In genomic region chr5:80191991-80192398, GRCh38 we compare ENCODE assay signal across 8 cellular contexts.
DNase-seq lines count a peak whose midpoint lies in the region; ATAC-seq and TF ChIP-seq lines count a peak whose summit lies in the region.

No MANE protein-coding gene starts in this region.

- TF ChIP-seq CTCF in HFFc6 (IDR thresholded peaks at IDR 0.05) (no peak), glutamatergic neuron (IDR thresholded peaks at IDR 0.05; ENCODE audit: partially characterized antibody, unreplicated experiment) (no peak), progenitor cell of endocrine pancreas (IDR thresholded peaks at IDR 0.05; ENCODE audit: unreplicated experiment) (no peak)

- H3K36me3 Mint-ChIP-seq in HFFc6 (ENCODE audit: low read depth) (peaks cover 12% of the 10 kb centered on the region; the same call in 1 of the 2 replicates), glutamatergic neuron (ENCODE audit: unreplicated experiment) (no peaks in the 10 kb centered on the region), progenitor cell of endocrine pancreas (ENCODE audit: insufficient read depth) (peaks cover 12% of the 10 kb centered on the region)

- H3K4me3 Mint-ChIP-seq in HFFc6 = peak overlapping the region; percentile 39; the same call in 1 of the 2 replicates
- peak overlapping the region; percentile 69 for H3K4me3 Mint-ChIP-seq in glutamatergic neuron (ENCODE audit: unreplicated experiment)
- no peak overlapping the region for H3K4me3 Mint-ChIP-seq in progenitor cell of endocrine pancreas (ENCODE audit: low read depth)

- H3K27me3 Mint-ChIP-seq in HFFc6 (ENCODE audit: insufficient read depth) (peaks cover 4% of the 10 kb centered on the region; the same call in 1 of the 2 replicates), glutamatergic neuron (ENCODE audit: unreplicated experiment) (no peaks in the 10 kb centered on the region), progenitor cell of endocrine pancreas (no peaks in the 10 kb centered on the region)

- DNase-seq in HFFc6 = no peak
- DNase-seq in activated CD4-positive, alpha-beta T cell treated with anti-CD3 and anti-CD28 coated beads for 48 hours = peak; percentile 50
- DNase-seq in glutamatergic neuron = no peak
- DNase-seq in progenitor cell of endocrine pancreas (ENCODE audit: low spot score, unreplicated experiment) = no peak
- no peak for DNase-seq in HPDE6-E6E7 (ENCODE audit: extremely low spot score)
- no peak for DNase-seq in dermis blood vessel endothelial cell

- no peaks in the 10 kb centered on the region for H3K9me3 Mint-ChIP-seq in HFFc6
- H3K9me3 Mint-ChIP-seq in glutamatergic neuron (ENCODE audit: unreplicated experiment) = no peaks in the 10 kb centered on the region
- no peaks in the 10 kb centered on the region for H3K9me3 Mint-ChIP-seq in progenitor cell of endocrine pancreas (ENCODE audit: low read depth)

- peak overlapping the region; percentile 47 for H3K27ac Mint-ChIP-seq in HFFc6
- peak overlapping the region; percentile 87 for H3K27ac Mint-ChIP-seq in glutamatergic neuron (ENCODE audit: unreplicated experiment)
- H3K27ac Mint-ChIP-seq in progenitor cell of endocrine pancreas = peak overlapping the region; percentile 79

- ATAC-seq in HG03469 (IDR thresholded peaks at IDR 0.05; ENCODE audit: unreplicated experiment) (no peak), HG03139 (IDR thresholded peaks at IDR 0.05; ENCODE audit: unreplicated experiment) (no peak)

- H3K4me1 Mint-ChIP-seq in HFFc6 (ENCODE audit: low read depth) (peaks cover 53% of the 10 kb centered on the region), glutamatergic neuron (ENCODE audit: low read depth, unreplicated experiment) (peaks cover 48% of the 10 kb centered on the region), progenitor cell of endocrine pancreas (ENCODE audit: low read depth) (peaks cover 64% of the 10 kb centered on the region)
